Comparison of ENCODE assay signal across 8 cellular contexts in the genomic region with DNA sequence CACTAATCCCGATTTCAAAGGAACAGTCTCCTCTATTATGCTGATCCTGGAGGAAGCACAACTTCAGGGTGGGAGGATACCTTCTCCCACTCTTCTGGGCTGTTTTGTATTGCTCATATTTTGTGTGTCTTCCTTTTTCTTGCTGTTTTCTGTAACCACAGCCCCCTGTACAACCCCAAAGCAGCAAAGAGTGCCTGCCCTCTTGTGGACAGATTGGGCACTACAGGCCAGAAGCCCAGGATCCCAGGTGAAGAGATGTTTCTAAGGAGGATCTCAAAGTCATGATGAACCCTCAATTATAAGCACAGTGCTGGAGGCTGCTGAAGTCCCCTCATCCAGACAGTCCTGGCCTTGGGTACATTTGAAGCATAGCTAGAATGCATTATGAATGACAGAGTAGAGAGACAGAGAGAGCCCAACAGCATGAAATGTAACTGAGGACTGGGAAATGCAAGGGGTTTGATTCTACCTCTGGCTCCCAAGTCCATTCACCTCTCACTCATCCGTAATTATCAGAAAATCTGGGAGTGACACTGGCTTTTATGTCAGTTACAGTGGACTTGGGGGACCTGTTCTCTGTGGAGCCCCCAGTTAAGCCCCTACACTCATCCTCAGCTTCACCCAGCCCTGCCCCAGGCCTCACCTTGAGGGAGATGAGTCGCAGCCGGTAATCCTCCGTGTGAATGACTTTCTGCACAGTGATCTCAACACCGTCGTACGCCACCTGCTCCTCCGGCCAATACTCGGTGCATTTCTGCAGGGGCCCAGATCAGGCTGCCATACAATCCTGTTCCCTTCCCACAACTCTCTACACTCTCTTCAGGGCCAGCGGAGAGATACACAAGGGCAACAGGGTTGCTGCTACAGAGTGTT. TPM values are rescaled to one million over a fixed set of nuclear protein-coding genes. Genes with fewer than 3 reads are reported as not detected.
DNase-seq lines count a peak whose midpoint lies in the region; ATAC-seq, FAIRE-seq and TF ChIP-seq lines count a peak whose summit lies in the region.

No MANE protein-coding gene starts in this region.

- no peak overlapping the region for H3K27ac ChIP-seq in stomach

- H3K4me3 ChIP-seq in epithelial cell of proximal tubule (ENCODE audit: low read depth, low read length) (no peak overlapping the region), stomach (no peak overlapping the region)

- no peak for TF ChIP-seq EP300 in stomach (IDR thresholded peaks at IDR 0.05)

- intact Hi-C loops in natural killer cell (cut with micrococcal nuclease) = loop anchor here (1.0 to 10.0 kb wide), 4 partner anchors 145 to 617 kb away; a partner anchor contains a TSS
- intact Hi-C loops in stomach (cut with DNase I; ENCODE audit: low total_unique reads) = loop anchor here (10.0 kb wide), 1 partner anchor 617 kb away; no protein-coding TSS in a partner anchor

- peaks cover 0 to 12% (median 0%) of the 10 kb centered on the region in 3 donors for H3K27me3 ChIP-seq in stomach

- TF ChIP-seq CTCF in epithelial cell of proximal tubule (conservative IDR thresholded peaks at IDR 0.05; ENCODE audit: low read depth, low read length) (peak; percentile 99), natural killer cell (IDR thresholded peaks at IDR 0.05) (peak; percentile 98), stomach (IDR thresholded peaks at IDR 0.05) (peak in 6 of 7 experiments; percentile 79 to 98 (median 93))

- no peaks in the 10 kb centered on the region for H3K36me3 Mint-ChIP-seq in natural killer cell

- no peaks in the 10 kb centered on the region for H3K9me3 ChIP-seq in stomach

- FAIRE-seq in H54 (lab: Jason Lieb, UNC) = no peak

- TF ChIP-seq POLR2A in H54 (IDR thresholded peaks at IDR 0.05; ENCODE audit: low read depth, low read length) (no peak), stomach (IDR thresholded peaks at IDR 0.05) (no peak)

- peaks cover 0 to 3% of the 10 kb centered on the region in 2 donors for H3K27me3 Mint-ChIP-seq in natural killer cell (ENCODE audit: low read depth in 2 of 2)

- H3K4me1 ChIP-seq in stomach = peaks cover 0 to 6% (median 5%) of the 10 kb centered on the region in 4 donors

- ATAC-seq in natural killer cell = peak; percentile 65 to 89 (median 81)

- H3K4me1 Mint-ChIP-seq in natural killer cell = peaks cover 0 to 6% of the 10 kb centered on the region in 2 donors

- WGBS in stomach, 5 donors = 66 to 77% (median 76%) methylated on average over 11 of the region's 11 CpGs

- no peaks in the 10 kb centered on the region for H3K9me3 Mint-ChIP-seq in natural killer cell

- H3K4me3 Mint-ChIP-seq in natural killer cell = no peak overlapping the region

- H3K27ac Mint-ChIP-seq in natural killer cell = peak overlapping the region in 1 of 2 donors; percentile 28

- no peaks in the 10 kb centered on the region for H3K36me3 ChIP-seq in stomach

- DNase-seq in Daoy (ENCODE audit: low read depth) = peak; percentile 40
- DNase-seq in H54 (ENCODE audit: insufficient read length, low spot score) = peak; percentile 63
- DNase-seq in NCI-H748 treated with DMSO at 0.1 percent for 48 hours (lab: John Stamatoyannopoulos, UW) = peak; percentile 7
- DNase-seq in activated CD8-positive, alpha-beta memory T cell treated with anti-CD3 and anti-CD28 coated beads, Interleukin-2, amount 50 U/mL, for 1 hour (ENCODE audit: extremely low read depth) = peak; percentile 27
- no peak for DNase-seq in epithelial cell of proximal tubule (ENCODE audit: low read depth)
- DNase-seq in natural killer cell = peak; percentile 64
- DNase-seq in stomach = peak; percentile 63
- no peak for DNase-seq in NCI-H510A treated with DMSO at 0.1 percent for 48 hours (lab: John Stamatoyannopoulos, UW)

RNA-seq across cellular contexts. Expression of a gene that starts 6.2 kb away (rescaled TPM):
- not detected in 2 replicates for total RNA-seq in Daoy (2014; rRNA removed; shearing (Covaris generic))
- total RNA-seq in epithelial cell of proximal tubule (0.06 and 0.14 TPM in 2 replicates), natural killer cell (1 to 10 TPM in 2 of 3 donors, under 1 TPM in 1; 0.83 to 1.7 (median 1.2) TPM), stomach (1 to 10 TPM in 1 of 5 donors, under 1 TPM in 1, not detected in 3; 0.18 to 8.3 TPM)
- under 1 TPM in 2 of 3 donors, not detected in 1; 0.37 to 0.75 TPM for polyA plus RNA-seq in stomach

RNA-seq across cellular contexts. Expression of a gene that starts 33.6 kb away (rescaled TPM):
- total RNA-seq in Daoy (2014; rRNA removed; shearing (Covaris generic)) = 0.40 and 0.65 TPM in 2 replicates
- 0.92 and 2.0 TPM in 2 replicates for total RNA-seq in epithelial cell of proximal tubule
- total RNA-seq in natural killer cell = 1 to 10 TPM; 3.1 to 9.3 (median 9.0) TPM
- total RNA-seq in stomach = 1 to 10 TPM in 4 of 5 donors, not detected in 1; 2.2 to 7.5 (median 3.3) TPM
- polyA plus RNA-seq in stomach = 1 to 10 TPM in 1 of 3 donors, under 1 TPM in 2; 0.76 to 1.2 (median 0.88) TPM

RNA-seq across cellular contexts. Expression of a gene that starts 59.4 kb away (rescaled TPM):
- 0.29 TPM in 1 of 2 replicates, not detected in the other for total RNA-seq in Daoy (2014; rRNA removed; shearing (Covaris generic))
- total RNA-seq in epithelial cell of proximal tubule = 0.07 TPM in 1 of 2 replicates, not detected in the other
- not detected for total RNA-seq in natural killer cell
- total RNA-seq in stomach = 1 to 10 TPM in 2 of 5 donors, not detected in 3; 1.1 to 2.9 TPM
- under 1 TPM; 0.19 to 0.38 (median 0.31) TPM for polyA plus RNA-seq in stomach

Comparison
In these comparisons a context has a peak if more than half of its experiments do, and no peak if none do; other contexts are left out.
1. DNase-seq: peak in Daoy (single experiment), H54 (single experiment), NCI-H748 treated with DMSO at 0.1 percent for 48 hours (single experiment), activated CD8-positive, alpha-beta memory T cell treated with anti-CD3 and anti-CD28 coated beads, Interleukin-2, amount 50 U/mL, for 1 hour (single experiment), natural killer cell (single experiment) and stomach (single experiment); none in epithelial cell of proximal tubule (single experiment) and NCI-H510A treated with DMSO at 0.1 percent for 48 hours (single experiment).
2. Peak in every context shown above with its lines, with median percentiles within 50 percentile points of each other: CTCF ChIP-seq.